ENCODE assay signal across 1 cellular context in genomic region chr17:65163990-65164495, GRCh38.
TF ChIP-seq lines count a peak whose summit lies in the region.

No MANE protein-coding gene starts in this region.

TF ChIP-seq in K562, 482 proteins besides CTCF, POLR2A, EP300 and RAD21 (continued from another document and continues in another):
- no peak for TF ChIP-seq ZBTB40 (IDR thresholded peaks at IDR 0.05)
- no peak for TF ChIP-seq ZBTB40 (CRISPR knock-in tag; IDR thresholded peaks at IDR 0.05)
- no peak for TF ChIP-seq ZHX1 (conservative IDR thresholded peaks at IDR 0.05; ENCODE audit: low read length)
- peak; percentile 38 for TF ChIP-seq NFIC (IDR thresholded peaks at IDR 0.05)
- TF ChIP-seq ASH1L (IDR thresholded peaks at IDR 0.05; ENCODE audit: borderline replicate concordance, low read depth, partially characterized antibody) = no peak
- TF ChIP-seq NFE2 (IDR thresholded peaks at IDR 0.05; ENCODE audit: low read depth) = peak; percentile 71; the same call in 1 of the 2 replicates
- no peak for TF ChIP-seq ZBTB1 (CRISPR knock-in tag; IDR thresholded peaks at IDR 0.05; ENCODE audit: borderline replicate concordance, low read depth)
- no peak for TF ChIP-seq ZC3H8 (IDR thresholded peaks at IDR 0.05)
- peak; percentile 55 for TF ChIP-seq RFX1 (IDR thresholded peaks at IDR 0.05)
- TF ChIP-seq ELK3 (CRISPR knock-in tag; IDR thresholded peaks at IDR 0.05) = no peak
- TF ChIP-seq ZNF57 (CRISPR knock-in tag; IDR thresholded peaks at IDR 0.05) = no peak
- no peak for TF ChIP-seq THRAP3 (IDR thresholded peaks at IDR 0.05; ENCODE audit: borderline replicate concordance)
- TF ChIP-seq MXI1 (IDR thresholded peaks at IDR 0.05; ENCODE audit: low read depth, low read length) = no peak
- no peak for TF ChIP-seq ZNF444 (CRISPR knock-in tag; IDR thresholded peaks at IDR 0.05)
- peak; percentile 70; the same call in 1 of the 2 replicates for TF ChIP-seq SMARCA4 (IDR thresholded peaks at IDR 0.05)
- peak; percentile 90 for TF ChIP-seq JUND (IDR thresholded peaks at IDR 0.05; ENCODE audit: borderline replicate concordance, low read depth, low read length)
- TF ChIP-seq JUND (tag; IDR thresholded peaks at IDR 0.05; ENCODE audit: borderline replicate concordance, low read depth, low read length) = peak; percentile 54; the same call in 1 of the 3 replicates
- peak; percentile 55; the same call in 1 of the 2 replicates for TF ChIP-seq ARID1B (IDR thresholded peaks at IDR 0.05)
- peak; percentile 15 for TF ChIP-seq MEIS2 (IDR thresholded peaks at IDR 0.05; ENCODE audit: partially characterized antibody)
- TF ChIP-seq NR2C2 (CRISPR knock-in tag; IDR thresholded peaks at IDR 0.05) = no peak
- TF ChIP-seq NR2C2 (tag; IDR thresholded peaks at IDR 0.05) = peak; percentile 56; the same call in 1 of the 2 replicates
- TF ChIP-seq ZNF77 (CRISPR knock-in tag; IDR thresholded peaks at IDR 0.05) = no peak
- no peak for TF ChIP-seq EP400 (IDR thresholded peaks at IDR 0.05)
- TF ChIP-seq MAZ (CRISPR knock-in tag; conservative IDR thresholded peaks at IDR 0.05 in 1 of 2, IDR thresholded peaks at IDR 0.05 in 1 of 2) = no peak
- TF ChIP-seq NFRKB (IDR thresholded peaks at IDR 0.05; ENCODE audit: low read depth) = no peak
- no peak for TF ChIP-seq ZFP91 (CRISPR knock-in tag; IDR thresholded peaks at IDR 0.05)
- TF ChIP-seq KLF10 (CRISPR knock-in tag; IDR thresholded peaks at IDR 0.05) = no peak
- TF ChIP-seq AFF1 (IDR thresholded peaks at IDR 0.05; ENCODE audit: low read depth in 1 of 2, partially characterized antibody in 2 of 2) = peak in 1 of 2 experiments; percentile 80
- peak; percentile 86 for TF ChIP-seq FOSL1 (tag; conservative IDR thresholded peaks at IDR 0.05)
- no peak for TF ChIP-seq STAT5B (CRISPR knock-in tag; IDR thresholded peaks at IDR 0.05)
- TF ChIP-seq HMBOX1 (IDR thresholded peaks at IDR 0.05) = no peak
- peak; percentile 70; the same call in 1 of the 2 replicates for TF ChIP-seq CREM (IDR thresholded peaks at IDR 0.05; ENCODE audit: low read depth)
- no peak for TF ChIP-seq ZNF143 (CRISPR knock-in tag; IDR thresholded peaks at IDR 0.05)
- TF ChIP-seq ZNF324 (CRISPR knock-in tag; IDR thresholded peaks at IDR 0.05) = no peak
